Comparison of ENCODE assay signal across 13 cellular contexts in genomic region chr6:110567957-110568696, GRCh38.
DNase-seq lines count a peak whose midpoint lies in the region; ATAC-seq, FAIRE-seq and TF ChIP-seq lines count a peak whose summit lies in the region.
"Had no signal": no experiment of that assay in that cellular context is flagged by ENCODE, and none has a peak within 500 bp of the region (broad histone marks: within the 10 kb centered on the region; RNA-seq: fewer than 3 reads in every experiment).

No MANE protein-coding gene starts in this region.

- FAIRE-seq in HepG2 (lab: Jason Lieb, UNC): no peak
- FAIRE-seq: H1 had no signal

- WGBS in HepG2 (ENCODE audit: low lambda C conversion rate): 93% methylated on average over 7 of the region's 7 CpGs
- 87% methylated on average over 6 of the region's 7 CpGs for WGBS in right lobe of liver (ENCODE audit: insufficient coverage, low coverage, low lambda C conversion rate, missing lambda C conversion rate)

- intact Hi-C loops in HepG2 (cut with micrococcal nuclease; ENCODE audit: unreplicated experiment) (loop anchor here (10.0 kb wide), 1 partner anchor 87 kb away; no protein-coding TSS in a partner anchor), right lobe of liver (cut with DNase I) (no loop called here)

- in situ Hi-C loops in HepG2 (cut with HindIII; ENCODE audit: extremely low pct_ligation_motif_present, low pct_unique_long_range_greater_than_20kb): no loop called here

- POLR2A ChIA-PET in HepG2 (lab: Yijun Ruan, JAX): interaction anchor here (1.0 kb wide), 1 partner anchor 14 kb away, joined by 3 read pairs; no protein-coding TSS in a partner anchor

- no TSS peak for BruUV-seq in HepG2 (replicated peaks; lab: Mats Ljungman, UMichigan)

- TF ChIP-seq CTCF in HepG2 (CRISPR knock-in tag; IDR thresholded peaks at IDR 0.05): no peak
- no peak for TF ChIP-seq CTCF in right lobe of liver (IDR thresholded peaks at IDR 0.05)

- peaks cover 6% of the 10 kb centered on the region for H3K4me1 Mint-ChIP-seq in activated T-helper 17 cell treated with anti-CD3 and anti-CD28 coated beads, Interleukin-2, amount 50 U/mL, for 72 hours

- no peaks in the 10 kb centered on the region for H3K36me3 Mint-ChIP-seq in activated T-helper 17 cell treated with anti-CD3 and anti-CD28 coated beads, Interleukin-2, amount 50 U/mL, for 72 hours (ENCODE audit: low read depth)

- no peak for TF ChIP-seq RAD21 in HepG2 (CRISPR knock-in tag; IDR thresholded peaks at IDR 0.05)

- peak overlapping the region; percentile 37; the same call in 1 of the 2 replicates for H3K9ac ChIP-seq in HepG2 (ENCODE audit: insufficient read depth, low read depth, low read length)

- no peak overlapping the region for H3K27ac Mint-ChIP-seq in activated T-helper 17 cell treated with anti-CD3 and anti-CD28 coated beads, Interleukin-2, amount 50 U/mL, for 72 hours

- H3K4me3 ChIP-seq in HepG2 (replicated peaks in 1 of 3; ENCODE audit: insufficient read depth in 1 of 3, low read depth in 2 of 3, low read length in 3 of 3) (no peak overlapping the region), right lobe of liver (no peak overlapping the region)
- H3K4me3 ChIP-seq: right atrium auricular region had no signal

- no peak overlapping the region for H2AFZ ChIP-seq in HepG2 (ENCODE audit: low read length)

- peaks cover 88% of the 10 kb centered on the region for H3K4me1 ChIP-seq in HepG2 (ENCODE audit: insufficient read depth, low read length)
- H3K4me1 ChIP-seq in right lobe of liver: peaks cover 0 to 20% (median 8%) of the 10 kb centered on the region in 4 donors

- ATAC-seq in HepG2: no peak
- no peak for ATAC-seq in right lobe of liver
- peak; percentile 96 for ATAC-seq in activated T-helper 17 cell treated with anti-CD3 and anti-CD28 coated beads, Interleukin-2, amount 50 U/mL, for 72 hours (replicated peaks)
- no peak for ATAC-seq in GM21528 (IDR thresholded peaks at IDR 0.05; ENCODE audit: low FRiP score, unreplicated experiment)

- H3K27me3 ChIP-seq in HepG2 (ENCODE audit: control insufficient read depth in 1 of 2, insufficient read depth in 2 of 2, low read length in 2 of 2) (no peaks in the 10 kb centered on the region), right lobe of liver (no peaks in the 10 kb centered on the region)
- H3K27me3 ChIP-seq: right atrium auricular region had no signal

- H3K27me3 Mint-ChIP-seq in activated T-helper 17 cell treated with anti-CD3 and anti-CD28 coated beads, Interleukin-2, amount 50 U/mL, for 72 hours: no peaks in the 10 kb centered on the region

- no peak overlapping the region for H3K4me3 Mint-ChIP-seq in activated T-helper 17 cell treated with anti-CD3 and anti-CD28 coated beads, Interleukin-2, amount 50 U/mL, for 72 hours

- no peaks in the 10 kb centered on the region for H3K9me3 ChIP-seq in HepG2 (ENCODE audit: low read length)
- no peaks in the 10 kb centered on the region for H3K9me3 ChIP-seq in right lobe of liver
- H3K9me3 ChIP-seq: right atrium auricular region had no signal

- no peak overlapping the region for H3K4me2 ChIP-seq in HepG2 (ENCODE audit: low read depth, low read length)

- no peaks in the 10 kb centered on the region for H3K36me3 ChIP-seq in HepG2 (replicated peaks in 1 of 2; ENCODE audit: control insufficient read depth in 1 of 2, insufficient read depth in 2 of 2, low read length in 2 of 2)
- no peaks in the 10 kb centered on the region for H3K36me3 ChIP-seq in right lobe of liver
- H3K36me3 ChIP-seq: right atrium auricular region had no signal

- DNase-seq in HepG2 (ENCODE audit: low spot score) (no peak), right lobe of liver (no peak), NCI-H1436 (lab: John Stamatoyannopoulos, UW) (peak; percentile 59), putamen (ENCODE audit: low spot score) (no peak)
- no peak for DNase-seq in stimulated activated CD4-positive, alpha-beta T cell treated with anti-CD3 and anti-CD28 coated beads, Interleukin-4, amount 100 ng/mL, for 24 hours
- DNase-seq: anterior cingulate cortex, NCI-H187 treated with DMSO at 0.1 percent for 48 hours, substantia nigra had no signal

- TF ChIP-seq POLR2A in HepG2 (IDR thresholded peaks at IDR 0.05; ENCODE audit: insufficient read depth in 1 of 2, low read depth in 2 of 2, low read length in 2 of 2): no peak
- TF ChIP-seq POLR2A in right lobe of liver (IDR thresholded peaks at IDR 0.05): no peak

- no peaks in the 10 kb centered on the region for H4K20me1 ChIP-seq in HepG2 (ENCODE audit: insufficient read depth, low read length)

- no peaks in the 10 kb centered on the region for H3K79me2 ChIP-seq in HepG2 (ENCODE audit: insufficient read depth, low read length)

- H3K27ac ChIP-seq in HepG2 (ENCODE audit: extremely low read length, insufficient read depth, low read length): peak overlapping the region; percentile 94
- no peak overlapping the region for H3K27ac ChIP-seq in right lobe of liver
- H3K27ac ChIP-seq: right atrium auricular region, RWPE1 had no signal

- CTCF ChIA-PET in HepG2 (lab: Yijun Ruan, JAX; ENCODE audit: low intra/inter-chr PET ratio, low total read pairs): no interaction called here

- TF ChIP-seq EP300 in HepG2 (IDR thresholded peaks at IDR 0.05; ENCODE audit: low read depth in 2 of 2, low read length in 2 of 2) (no peak), HepG2 (CRISPR knock-in tag; IDR thresholded peaks at IDR 0.05; ENCODE audit: borderline replicate concordance) (no peak)

- H3K9me3 Mint-ChIP-seq in activated T-helper 17 cell treated with anti-CD3 and anti-CD28 coated beads, Interleukin-2, amount 50 U/mL, for 72 hours: no peaks in the 10 kb centered on the region

TF ChIP-seq in HepG2, 621 proteins besides CTCF, POLR2A, EP300 and RAD21 (continues in another document):
- TF ChIP-seq PCBP1 (IDR thresholded peaks at IDR 0.05; ENCODE audit: borderline replicate concordance, low read depth, low read length) (no peak), MAFK (conservative IDR thresholded peaks at IDR 0.05 in 1 of 2, IDR thresholded peaks at IDR 0.05 in 1 of 2; ENCODE audit: low read length in 2 of 2) (no peak), ZNF224 (CRISPR knock-in tag; IDR thresholded peaks at IDR 0.05) (0 out of 2 replicates have a peak, but pooled peaks have one; percentile 43), ZNF44 (CRISPR knock-in tag; IDR thresholded peaks at IDR 0.05) (0 out of 2 replicates have a peak, but pooled peaks have one; percentile 66), GMEB1 (CRISPR knock-in tag; IDR thresholded peaks at IDR 0.05; ENCODE audit: borderline replicate concordance) (0 out of 2 replicates have a peak, but pooled peaks have one; percentile 26), RBFOX2 (IDR thresholded peaks at IDR 0.05; ENCODE audit: low read depth, low read length) (no peak), ZSCAN29 (CRISPR knock-in tag; conservative IDR thresholded peaks at IDR 0.05) (0 out of 2 replicates have a peak, but pooled peaks have one; percentile 16), BRD4 (CRISPR knock-in tag; IDR thresholded peaks at IDR 0.05) (peak; percentile 65; the same call in 1 of the 2 replicates), ERF (CRISPR knock-in tag; IDR thresholded peaks at IDR 0.05) (0 out of 2 replicates have a peak, but pooled peaks have one; percentile 15), PHF8 (CRISPR knock-in tag; IDR thresholded peaks at IDR 0.05) (0 out of 2 replicates have a peak, but pooled peaks have one; percentile 40), ZNF331 (CRISPR knock-in tag; IDR thresholded peaks at IDR 0.05) (0 out of 2 replicates have a peak, but pooled peaks have one; percentile 10), NPAS2 (CRISPR knock-in tag; IDR thresholded peaks at IDR 0.05; ENCODE audit: borderline replicate concordance) (no peak)
- TF ChIP-seq, protein P1, sequence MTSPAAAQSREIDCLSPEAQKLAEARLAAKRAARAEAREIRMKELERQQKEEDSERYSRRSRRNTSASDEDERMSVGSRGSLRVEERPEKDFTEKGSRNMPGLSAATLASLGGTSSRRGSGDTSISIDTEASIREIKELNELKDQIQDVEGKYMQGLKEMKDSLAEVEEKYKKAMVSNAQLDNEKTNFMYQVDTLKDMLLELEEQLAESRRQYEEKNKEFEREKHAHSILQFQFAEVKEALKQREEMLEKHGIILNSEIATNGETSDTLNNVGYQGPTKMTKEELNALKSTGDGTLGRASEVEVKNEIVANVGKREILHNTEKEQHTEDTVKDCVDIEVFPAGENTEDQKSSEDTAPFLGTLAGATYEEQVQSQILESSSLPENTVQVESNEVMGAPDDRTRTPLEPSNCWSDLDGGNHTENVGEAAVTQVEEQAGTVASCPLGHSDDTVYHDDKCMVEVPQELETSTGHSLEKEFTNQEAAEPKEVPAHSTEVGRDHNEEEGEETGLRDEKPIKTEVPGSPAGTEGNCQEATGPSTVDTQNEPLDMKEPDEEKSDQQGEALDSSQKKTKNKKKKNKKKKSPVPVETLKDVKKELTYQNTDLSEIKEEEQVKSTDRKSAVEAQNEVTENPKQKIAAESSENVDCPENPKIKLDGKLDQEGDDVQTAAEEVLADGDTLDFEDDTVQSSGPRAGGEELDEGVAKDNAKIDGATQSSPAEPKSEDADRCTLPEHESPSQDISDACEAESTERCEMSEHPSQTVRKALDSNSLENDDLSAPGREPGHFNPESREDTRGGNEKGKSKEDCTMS (CRISPR knock-in tag; conservative IDR thresholded peaks at IDR 0.05): no peak
